22 cellular contexts compared by ENCODE assay signal in genomic region chr2:141075753-141076152, GRCh38.
"Had no signal": no experiment of that assay in that cellular context is flagged by ENCODE, and none has a peak within 500 bp of the region (broad histone marks: within the 10 kb centered on the region; RNA-seq: fewer than 3 reads in every experiment).

No MANE protein-coding gene starts in this region.

- H3K27ac ChIP-seq: SJSA1, SK-N-MC had no signal

- H3K4me3 ChIP-seq: MG63, SJSA1, SK-N-MC had no signal

- DNase-seq: Karpas-422, KG1, MG63, NCI-H1092, NCI-H1105 treated with DMSO at 0.1 percent for 48 hours, NCI-H1417 treated with DMSO at 0.1 percent for 48 hours, NCI-H146, NCI-H1694 treated with DMSO at 0.1 percent for 48 hours, NCI-H1930, NCI-H2081, NCI-H2107, NCI-H2171, NCI-H226, NCI-H446, NCI-H510A, NCI-H524 treated with DMSO at 0.1 percent for 48 hours, NCI-H774, Right ventricle myocardium superior, RPMI8226, SIG-M5 had no signal

- H3K36me3 ChIP-seq: MG63, SJSA1 had no signal

- H3K4me1 ChIP-seq: SJSA1 had no signal

- H3K9me3 ChIP-seq: MG63, SJSA1 had no signal

- H3K27me3 ChIP-seq: MG63, SJSA1 had no signal
